23 cellular contexts compared by ENCODE assay signal in the genomic region with DNA sequence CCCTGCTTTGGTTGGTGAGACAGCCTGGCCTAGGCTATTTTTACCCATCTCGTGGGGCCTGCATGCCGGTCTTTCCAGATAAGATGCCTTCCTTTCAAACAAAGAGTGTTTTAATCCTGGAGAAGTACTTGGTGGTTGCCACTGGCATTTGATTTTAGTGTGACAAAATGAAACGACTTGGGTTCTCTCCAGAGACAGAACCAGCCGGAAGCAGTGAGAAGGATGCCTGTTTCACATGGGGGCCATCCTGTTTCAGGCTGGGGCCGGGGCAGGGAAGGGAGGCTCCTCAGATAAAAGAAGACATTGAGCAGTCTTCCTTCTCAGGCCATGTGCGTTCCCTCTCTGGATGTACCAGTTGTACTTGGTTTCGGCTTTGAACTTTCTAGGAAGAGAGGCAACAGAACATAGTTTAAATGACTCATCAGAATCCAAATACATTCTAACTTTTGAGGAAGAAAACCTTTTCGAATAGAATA.
DNase-seq lines count a peak whose midpoint lies in the region; ATAC-seq and TF ChIP-seq lines count a peak whose summit lies in the region.
"Had no signal": no experiment of that assay in that cellular context is flagged by ENCODE, and none has a peak within 500 bp of the region (broad histone marks: within the 10 kb centered on the region; RNA-seq: fewer than 3 reads in every experiment).

No MANE protein-coding gene starts in this region.

- intact Hi-C loops in ascending aorta (cut with DNase I) (loop anchor here (5.0 to 10.0 kb wide), 3 partner anchors 83 to 555 kb away; a partner anchor contains a TSS), tibial artery (cut with DNase I; ENCODE audit: low total_unique reads) (loop anchor here (5.0 kb wide), 1 partner anchor 163 kb away; a partner anchor contains a TSS)

- H3K27ac ChIP-seq in ascending aorta (peak overlapping the region; percentile 2 to 57), cardiac muscle cell (peak overlapping the region; percentile 89), mesodermal cell (ENCODE audit: low read depth, low read length, severe bottlenecking) (peak overlapping the region; percentile 58), tibial artery (peak overlapping the region; percentile 43 to 46), upper lobe of left lung (no peak overlapping the region)
- H3K27ac ChIP-seq: lower lobe of right lung, suprapubic skin had no signal

- no peak for ATAC-seq in upper lobe of left lung (ENCODE audit: low FRiP score in 2 of 2)
- ATAC-seq in GM21423 (IDR thresholded peaks at IDR 0.05; ENCODE audit: unreplicated experiment), result no peak
- ATAC-seq: activated CD4-positive, alpha-beta T cell treated with anti-CD3 and anti-CD28 coated beads for 36 hours; activated CD8-positive, alpha-beta memory T cell treated with anti-CD3 and anti-CD28 coated beads, Interleukin-2, amount 10 ng/mL, durations not matched to agents 7 days and 5 days; activated T-helper 17 cell treated with anti-CD3 and anti-CD28 coated beads, Interleukin-2, amount 50 U/mL, for 72 hours; HCT116; lower lobe of right lung; natural killer cell treated with Interleukin-12 subunit alpha and Interleukin-12 subunit beta and Interleukin-15 and Interleukin-18, amount 100 ng/mL, for 72 hours had no signal

- TF ChIP-seq CTCF in ascending aorta (IDR thresholded peaks at IDR 0.05) (no peak), cardiac muscle cell (IDR thresholded peaks at IDR 0.05; ENCODE audit: low read depth, low read length) (no peak), tibial artery (IDR thresholded peaks at IDR 0.05) (no peak), upper lobe of left lung (IDR thresholded peaks at IDR 0.05) (no peak)

- H3K27me3 ChIP-seq in ascending aorta (no peaks in the 10 kb centered on the region), cardiac muscle cell (no peaks in the 10 kb centered on the region), tibial artery (no peaks in the 10 kb centered on the region), upper lobe of left lung (no peaks in the 10 kb centered on the region)
- H3K27me3 ChIP-seq: esophagus squamous epithelium, suprapubic skin had no signal

- H3K4me1 ChIP-seq in ascending aorta, result peaks cover 0 to 19% of the 10 kb centered on the region in 2 donors
- peaks cover 45% of the 10 kb centered on the region for H3K4me1 ChIP-seq in cardiac muscle cell (ENCODE audit: low read depth)
- H3K4me1 ChIP-seq in mesodermal cell (ENCODE audit: control insufficient read depth, insufficient read depth, low read length, poor library complexity, severe bottlenecking), result peaks cover 23% of the 10 kb centered on the region
- H3K4me1 ChIP-seq in tibial artery, result peaks cover 0 to 34% (median 27%) of the 10 kb centered on the region in 4 donors
- peaks cover 15 to 22% (median 18%) of the 10 kb centered on the region in 4 donors for H3K4me1 ChIP-seq in upper lobe of left lung

- 88 to 92% methylated on average over 3 to 6 of the region's 8 CpGs for WGBS in mesodermal cell (ENCODE audit: insufficient coverage in 2 of 2), 2 experiments
- 72 to 79% methylated on average over 8 of the region's 8 CpGs for WGBS in upper lobe of left lung, 2 donors

- H3K36me3 ChIP-seq in ascending aorta, result no peaks in the 10 kb centered on the region
- H3K36me3 ChIP-seq in cardiac muscle cell, result no peaks in the 10 kb centered on the region
- H3K36me3 ChIP-seq in mesodermal cell (ENCODE audit: control insufficient read depth, insufficient read depth, low read length), result no peaks in the 10 kb centered on the region
- H3K36me3 ChIP-seq in tibial artery, result peaks cover 0 to 4% (median 0%) of the 10 kb centered on the region in 3 donors
- no peaks in the 10 kb centered on the region for H3K36me3 ChIP-seq in upper lobe of left lung
- H3K36me3 ChIP-seq: esophagus squamous epithelium, lower lobe of right lung, suprapubic skin had no signal

- no peak for TF ChIP-seq POLR2A in upper lobe of left lung (IDR thresholded peaks at IDR 0.05)

- no peaks in the 10 kb centered on the region for H3K9me3 ChIP-seq in ascending aorta
- H3K9me3 ChIP-seq in cardiac muscle cell (ENCODE audit: low read depth), result no peaks in the 10 kb centered on the region
- peaks cover 4% of the 10 kb centered on the region for H3K9me3 ChIP-seq in mesodermal cell (ENCODE audit: control insufficient read depth, low read length)
- no peaks in the 10 kb centered on the region for H3K9me3 ChIP-seq in tibial artery
- no peaks in the 10 kb centered on the region for H3K9me3 ChIP-seq in upper lobe of left lung
- H3K9me3 ChIP-seq: esophagus squamous epithelium, lower lobe of right lung, suprapubic skin had no signal

- no peak for DNase-seq in ascending aorta (ENCODE audit: low spot score in 2 of 2)
- peak; percentile 23 to 73 for DNase-seq in cardiac muscle cell (ENCODE audit: low read depth in 1 of 2, low spot score in 1 of 2)
- no peak for DNase-seq in tibial artery
- no peak for DNase-seq in upper lobe of left lung
- no peak for DNase-seq in HPDE6-E6E7 (ENCODE audit: extremely low spot score)
- DNase-seq: activated CD4-positive, alpha-beta T cell treated with anti-CD3 and anti-CD28 coated beads for 36 hours; activated CD8-positive, alpha-beta memory T cell treated with anti-CD3 and anti-CD28 coated beads, Interleukin-2, amount 10 ng/mL, durations not matched to agents 7 days and 5 days; activated naive CD8-positive, alpha-beta T cell treated with anti-CD3 and anti-CD28 coated beads, Interleukin-2, amount 10 ng/mL, durations not matched to agents 7 days and 5 days; caudate nucleus; COR-L47; DND-41; effector CD4-positive, alpha-beta T cell; esophagus squamous epithelium; lower lobe of right lung; NCI-H2029; NCI-H510A; RPMI8226 had no signal

- no peak for TF ChIP-seq EP300 in upper lobe of left lung (IDR thresholded peaks at IDR 0.05)

- no peak overlapping the region for H3K4me3 ChIP-seq in ascending aorta
- no peak overlapping the region for H3K4me3 ChIP-seq in cardiac muscle cell
- H3K4me3 ChIP-seq in mesodermal cell (ENCODE audit: extremely low read depth, insufficient read depth, low read length, poor library complexity, severe bottlenecking), result no peak overlapping the region
- no peak overlapping the region for H3K4me3 ChIP-seq in tibial artery
- no peak overlapping the region for H3K4me3 ChIP-seq in upper lobe of left lung
- H3K4me3 ChIP-seq: esophagus squamous epithelium, lower lobe of right lung, suprapubic skin had no signal

Comparison
In these comparisons a context has a peak if more than half of its experiments do, and no peak if none do; other contexts are left out.
1. DNase-seq: peak in cardiac muscle cell (2 of 2); none in ascending aorta (0 of 2), tibial artery (0 of 2), upper lobe of left lung (0 of 2) and HPDE6-E6E7 (single experiment).
2. H3K27ac ChIP-seq: peak in ascending aorta (2 of 2), cardiac muscle cell (single experiment), mesodermal cell (single experiment) and tibial artery (2 of 2); none in upper lobe of left lung (0 of 4).